In the genomic region with DNA sequence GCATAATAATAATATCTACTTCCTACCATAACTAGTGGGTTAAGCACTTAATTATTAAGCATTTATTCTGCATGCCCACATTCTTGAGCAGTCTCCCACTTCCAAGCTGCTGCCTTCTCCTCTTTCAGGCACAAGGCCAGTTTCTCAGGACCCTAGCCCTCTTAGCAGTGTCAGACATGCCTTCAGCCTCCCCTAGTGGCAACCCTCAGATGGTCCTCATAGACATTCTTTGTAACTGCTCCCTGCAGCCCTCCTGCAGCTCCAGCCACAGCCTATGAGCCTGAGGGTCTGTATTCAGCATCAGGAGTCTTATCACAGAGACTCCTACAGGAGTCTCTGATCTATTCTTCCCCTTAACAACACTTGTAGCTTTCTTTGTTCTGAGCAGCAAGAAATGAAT, we compare ENCODE assay signal across 14 cellular contexts. TPM values are rescaled to one million over a fixed set of nuclear protein-coding genes. Genes with fewer than 3 reads are reported as not detected.
DNase-seq lines count a peak whose midpoint lies in the region; ATAC-seq, FAIRE-seq and TF ChIP-seq lines count a peak whose summit lies in the region.
"Had no signal": no experiment of that assay in that cellular context is flagged by ENCODE, and none has a peak within 500 bp of the region (broad histone marks: within the 10 kb centered on the region; RNA-seq: fewer than 3 reads in every experiment).

No MANE protein-coding gene starts in this region.

- no peak overlapping the region for H3K23ac ChIP-seq in mesendoderm (ENCODE audit: low read length)

- no peak overlapping the region for H3K4me2 ChIP-seq in K562 (ENCODE audit: insufficient read depth, low read length)
- no peak overlapping the region for H3K4me2 ChIP-seq in mesendoderm (ENCODE audit: low read length)

- no peaks in the 10 kb centered on the region for H3K36me3 Mint-ChIP-seq in stimulated activated naive B cell treated with anti-CD40 and anti-IgM and Interleukin-4, amounts not matched to agents 10 μg/mL and 1 μg/mL and 100 μg/mL, for 72 hours

- no peak overlapping the region for H4K8ac ChIP-seq in mesendoderm (ENCODE audit: low read depth, low read length)

- H3K4me3 ChIP-seq in K562 (no peak overlapping the region), mesendoderm (ENCODE audit: low read length) (no peak overlapping the region)
- H3K4me3 ChIP-seq: suprapubic skin had no signal

- H3K18ac ChIP-seq in mesendoderm (ENCODE audit: low read length), result no peak overlapping the region

- TF ChIP-seq POLR2A in K562 (conservative IDR thresholded peaks at IDR 0.05), result no peak

- DNase-seq in D721Med (ENCODE audit: insufficient read length, low spot score) (no peak), HEK293T (ENCODE audit: extremely low spot score) (peak; percentile 58), K562 (ENCODE audit: extremely low read depth in 1 of 4, low spot score in 3 of 4) (peak in 1 of 4 experiments; percentile 7), mesendoderm (peak; percentile 94), ureter (ENCODE audit: low spot score) (no peak), dedifferentiated amniotic fluid mesenchymal stem cell (ENCODE audit: extremely low spot score) (no peak)
- DNase-seq in stimulated activated naive B cell treated with anti-CD40 and anti-IgM and Interleukin-4, amounts not matched to agents 10 μg/mL and 1 μg/mL and 100 μg/mL, for 72 hours, result no peak
- DNase-seq: activated CD4-positive, CD25-positive, alpha-beta regulatory T cell treated with anti-CD3 and anti-CD28 coated beads, Interleukin-2, amount 50 U/mL, for 72 hours; activated T-cell treated with anti-CD3 and anti-CD28 coated beads, Interleukin-2, amount 50 U/mL, for 1 hour; amniotic stem cell; NCI-H446 treated with DMSO at 0.1 percent for 48 hours had no signal

- H3K27ac Mint-ChIP-seq in stimulated activated naive B cell treated with anti-CD40 and anti-IgM and Interleukin-4, amounts not matched to agents 10 μg/mL and 1 μg/mL and 100 μg/mL, for 72 hours, result no peak overlapping the region

- H3K4ac ChIP-seq in mesendoderm (ENCODE audit: low read depth, low read length), result no peak overlapping the region

- ATAC-seq in K562 (no peak), HG03457 (IDR thresholded peaks at IDR 0.05; ENCODE audit: unreplicated experiment) (no peak)
- no peak for ATAC-seq in stimulated activated naive B cell treated with anti-CD40 and anti-IgM and Interleukin-4, amounts not matched to agents 10 μg/mL and 1 μg/mL and 100 μg/mL, for 72 hours (replicated peaks)

- H3K27ac ChIP-seq in K562 (ENCODE audit: extremely low read depth, low read depth, low read length), result no peak overlapping the region
- no peak overlapping the region for H3K27ac ChIP-seq in mesendoderm (ENCODE audit: low read depth, low read length)
- H3K27ac ChIP-seq: suprapubic skin had no signal

- peaks cover 11 to 36% of the 10 kb centered on the region in 2 donors for H3K27me3 Mint-ChIP-seq in stimulated activated naive B cell treated with anti-CD40 and anti-IgM and Interleukin-4, amounts not matched to agents 10 μg/mL and 1 μg/mL and 100 μg/mL, for 72 hours

- peaks cover 0 to 19% of the 10 kb centered on the region in 2 experiments; a peak in 4 of 5 replicates for H3K27me3 ChIP-seq in K562 (ENCODE audit: control insufficient read depth in 2 of 2, insufficient read depth in 2 of 2, low read length in 2 of 2)
- H3K27me3 ChIP-seq in mesendoderm (ENCODE audit: insufficient read depth, low read length, poor library complexity), result no peaks in the 10 kb centered on the region

- no peaks in the 10 kb centered on the region for H3K36me3 ChIP-seq in K562 (ENCODE audit: control insufficient read depth, insufficient read depth, low read length)
- no peaks in the 10 kb centered on the region for H3K36me3 ChIP-seq in mesendoderm (ENCODE audit: control insufficient read depth, insufficient read depth, low read length)
- H3K36me3 ChIP-seq: suprapubic skin had no signal

- no peak overlapping the region for H4K5ac ChIP-seq in mesendoderm (ENCODE audit: low read length)

- intact Hi-C loops in K562 (cut with micrococcal nuclease), result no loop called here

- no peak overlapping the region for H2AK5ac ChIP-seq in mesendoderm (ENCODE audit: low read length)

- no peaks in the 10 kb centered on the region for H3K79me1 ChIP-seq in mesendoderm (ENCODE audit: low read length)

- no peak overlapping the region for H3K9ac ChIP-seq in K562 (ENCODE audit: insufficient read depth in 1 of 2, low read depth in 2 of 2, low read length in 2 of 2)
- H3K9ac ChIP-seq in mesendoderm (ENCODE audit: low read length), result no peak overlapping the region

- CTCF ChIA-PET in HEK293T (lab: Yijun Ruan, JAX) (interaction anchor here (0.6 to 3.1 kb wide), 17 partner anchors 10 to 1269 kb away, joined by 3 to 17 read pairs (median 4); a partner anchor contains a TSS), K562 (lab: Yijun Ruan, JAX; ENCODE audit: low intra/inter-chr PET ratio) (no interaction called here)

- TF ChIP-seq CTCF in D721Med (IDR thresholded peaks at IDR 0.05; ENCODE audit: insufficient read depth, missing control alignments) (peak; percentile 16), K562 (IDR thresholded peaks at IDR 0.05 in 2 of 3, conservative IDR thresholded peaks at IDR 0.05 in 1 of 3; ENCODE audit: insufficient read depth in 2 of 3, low read depth in 1 of 3, low read length in 3 of 3) (peak; percentile 17 to 29 (median 28); a peak in 2 of 6 replicates)

- no peak for FAIRE-seq in D721Med (lab: Jason Lieb, UNC)
- FAIRE-seq in K562 (lab: Jason Lieb, UNC), result no peak

- TF ChIP-seq EP300 in K562 (IDR thresholded peaks at IDR 0.05; ENCODE audit: low read length), result no peak

- H3K9me1 ChIP-seq in K562 (ENCODE audit: control insufficient read depth, insufficient read depth, low read length), result no peaks in the 10 kb centered on the region

- no peak overlapping the region for H2BK5ac ChIP-seq in mesendoderm (ENCODE audit: low read length)

- peaks cover 0 to 3% of the 10 kb centered on the region in 2 donors for H3K4me1 Mint-ChIP-seq in stimulated activated naive B cell treated with anti-CD40 and anti-IgM and Interleukin-4, amounts not matched to agents 10 μg/mL and 1 μg/mL and 100 μg/mL, for 72 hours

- POLR2A ChIA-PET in HEK293T (lab: Yijun Ruan, JAX), result no interaction called here
- POLR2A ChIA-PET in K562 (lab: Yijun Ruan, JAX), result interaction anchor here (0.7 to 0.8 kb wide), 2 partner anchors 388 to 1414 kb away, joined by 3 read pairs; no protein-coding TSS in a partner anchor

- no peak overlapping the region for H2AFZ ChIP-seq in K562 (ENCODE audit: low read depth, low read length)

- in situ Hi-C loops in K562 (cut with MboI), result no loop called here

- H2BK15ac ChIP-seq in mesendoderm (replicated peaks; ENCODE audit: low read depth), result no peak overlapping the region

- no peaks in the 10 kb centered on the region for H3K9me3 ChIP-seq in K562 (replicated peaks; ENCODE audit: control insufficient read depth, insufficient read depth, low read depth, low read length)
- H3K9me3 ChIP-seq: suprapubic skin had no signal

- H3K4me3 Mint-ChIP-seq in stimulated activated naive B cell treated with anti-CD40 and anti-IgM and Interleukin-4, amounts not matched to agents 10 μg/mL and 1 μg/mL and 100 μg/mL, for 72 hours, result no peak overlapping the region

- BruUV-seq in K562 (replicated peaks; lab: Mats Ljungman, UMichigan), result no TSS peak

- H3K9me3 Mint-ChIP-seq in stimulated activated naive B cell treated with anti-CD40 and anti-IgM and Interleukin-4, amounts not matched to agents 10 μg/mL and 1 μg/mL and 100 μg/mL, for 72 hours, result no peaks in the 10 kb centered on the region

- no peaks in the 10 kb centered on the region for H3K79me2 ChIP-seq in K562 (ENCODE audit: control insufficient read depth, insufficient read depth, low read length)
- H3K79me2 ChIP-seq in mesendoderm (ENCODE audit: control insufficient read depth, insufficient read depth, low read length), result no peaks in the 10 kb centered on the region

- H3K4me1 ChIP-seq in K562 (replicated peaks in 1 of 2; ENCODE audit: control insufficient read depth in 2 of 2, insufficient read depth in 2 of 2, low read length in 2 of 2) (peaks cover 0 to 4% of the 10 kb centered on the region in 2 experiments; a peak in 1 of 5 replicates), mesendoderm (ENCODE audit: control insufficient read depth, low read depth, low read length) (peaks cover 5% of the 10 kb centered on the region)

- TF ChIP-seq RAD21 in K562 (CRISPR knock-in tag; conservative IDR thresholded peaks at IDR 0.05 in 1 of 2, IDR thresholded peaks at IDR 0.05 in 1 of 2), result no peak

- no peak overlapping the region for H2BK120ac ChIP-seq in mesendoderm (ENCODE audit: low read depth, low read length)

- H3K56ac ChIP-seq in mesendoderm (ENCODE audit: low read length), result no peak overlapping the region

- peaks cover 9% of the 10 kb centered on the region; the same call in 1 of the 2 replicates for H4K20me1 ChIP-seq in K562 (replicated peaks; ENCODE audit: control insufficient read depth, insufficient read depth, low read length)

RNA-seq across cellular contexts. Expression of a gene that starts 3.8 kb away (rescaled TPM):
- total RNA-seq in K562 (2011; cell fraction: chromatin; rRNA removed; ENCODE audit: low replicate concordance), result not detected in 2 replicates
- not detected in 2 replicates for total RNA-seq in K562 (2011; cell fraction: nucleolus; rRNA removed)
- not detected in 2 replicates for total RNA-seq in K562 (2011; cell fraction: nucleoplasm; rRNA removed)
- not detected in 2 replicates for total RNA-seq in K562 (2014; rRNA removed)
- not detected in 2 replicates for total RNA-seq in K562 (2014; rRNA removed; fragmentation: Illumina TruSeq; extraction: Trizol)
- not detected in 2 replicates for total RNA-seq in K562 (2015; rRNA removed; fragmentation: Illumina TruSeq; extraction: Trizol)
- total RNA-seq in K562 (2021), result not detected in 2 replicates
- not detected in 2 replicates for polyA plus RNA-seq in K562 (2011; rRNA removed)
- not detected in 2 replicates for polyA plus RNA-seq in K562 (2011; cell fraction: cytosol; rRNA removed)
- polyA plus RNA-seq in K562 (2011; cell fraction: nucleus; rRNA removed), result not detected in 2 replicates
- not detected in 2 replicates for polyA plus RNA-seq in K562 (2012)
- not detected in 2 replicates for polyA plus RNA-seq in K562 (2014; fragmentation: Illumina TruSeq; extraction: Trizol)
- not detected for polyA plus RNA-seq in K562 (2014; fragmentation: Nextera tagmentation; extraction: Ambion mirVana)
- not detected in 2 replicates for polyA plus RNA-seq in K562 (2014; rRNA removed)
- polyA minus RNA-seq in K562 (2011; rRNA and poly(A)+ RNA removed), result not detected in 2 replicates
- polyA minus RNA-seq in K562 (2011; cell fraction: cytosol; rRNA and poly(A)+ RNA removed), result not detected in 2 replicates
- not detected in 2 replicates for polyA minus RNA-seq in K562 (2011; cell fraction: nucleus; rRNA and poly(A)+ RNA removed)
- not detected for polyA plus RNA-seq in mesendoderm (2013, experiment 1 of 2)
- polyA plus RNA-seq in mesendoderm (2013, experiment 2 of 2), result not detected
- not detected for total RNA-seq in ureter
- total RNA-seq: Right ventricle myocardium inferior, suprapubic skin had no signal

RNA-seq across cellular contexts. Expression of a gene that starts 57.3 kb away (rescaled TPM):
- total RNA-seq in K562 (2011; cell fraction: chromatin; rRNA removed; ENCODE audit: low replicate concordance), result not detected in 2 replicates
- total RNA-seq in K562 (2011; cell fraction: nucleolus; rRNA removed), result not detected in 2 replicates
- total RNA-seq in K562 (2011; cell fraction: nucleoplasm; rRNA removed), result 0.44 TPM in 1 of 2 replicates, not detected in the other
- total RNA-seq in K562 (2014; rRNA removed) (0.45 TPM in 1 of 2 replicates, not detected in the other), K562 (2014; rRNA removed; fragmentation: Illumina TruSeq; extraction: Trizol) (0.18 and 0.19 TPM in 2 replicates), K562 (2015; rRNA removed; fragmentation: Illumina TruSeq; extraction: Trizol) (0.26 and 0.29 TPM in 2 replicates), K562 (2021) (0.33 and 0.72 TPM in 2 replicates), ureter (not detected)
- polyA plus RNA-seq in K562 (2011; rRNA removed) (0.35 and 1.3 TPM in 2 replicates), K562 (2014; fragmentation: Illumina TruSeq; extraction: Trizol) (0.11 and 0.15 TPM in 2 replicates), K562 (2014; fragmentation: Nextera tagmentation; extraction: Ambion mirVana) (under 1 TPM; 0.08 to 0.22 TPM), K562 (2014; rRNA removed) (0.24 and 0.27 TPM in 2 replicates)
- 0.16 and 0.88 TPM in 2 replicates for polyA plus RNA-seq in K562 (2011; cell fraction: cytosol; rRNA removed)
- 0.85 and 3.1 TPM in 2 replicates for polyA plus RNA-seq in K562 (2011; cell fraction: nucleus; rRNA removed)
- 0.16 and 0.30 TPM in 2 replicates for polyA plus RNA-seq in K562 (2012)
- 0.28 and 2.0 TPM in 2 replicates for polyA minus RNA-seq in K562 (2011; rRNA and poly(A)+ RNA removed)
- not detected in 2 replicates for polyA minus RNA-seq in K562 (2011; cell fraction: cytosol; rRNA and poly(A)+ RNA removed)
- polyA minus RNA-seq in K562 (2011; cell fraction: nucleus; rRNA and poly(A)+ RNA removed), result 0.27 and 1.8 TPM in 2 replicates
- polyA plus RNA-seq in mesendoderm (2013, experiment 1 of 2), result 3.8 TPM
- 4.1 TPM for polyA plus RNA-seq in mesendoderm (2013, experiment 2 of 2)
- total RNA-seq: Right ventricle myocardium inferior had no signal

Comparison
In these comparisons a context has a peak if more than half of its experiments do, and no peak if none do; other contexts are left out.
1. DNase-seq: peak in HEK293T (single experiment) and mesendoderm (single experiment); none in D721Med (single experiment), ureter (single experiment), stimulated activated naive B cell treated with anti-CD40 and anti-IgM and Interleukin-4, amounts not matched to agents 10 μg/mL and 1 μg/mL and 100 μg/mL, for 72 hours (single experiment) and dedifferentiated amniotic fluid mesenchymal stem cell (single experiment).